In genomic region chr1:240906477-240906876, GRCh38 we compare ENCODE assay signal across 19 cellular contexts.
DNase-seq lines count a peak whose midpoint lies in the region; ATAC-seq and TF ChIP-seq lines count a peak whose summit lies in the region.
"Had no signal": no experiment of that assay in that cellular context is flagged by ENCODE, and none has a peak within 500 bp of the region (broad histone marks: within the 10 kb centered on the region; RNA-seq: fewer than 3 reads in every experiment).

No MANE protein-coding gene starts in this region.

- no peak overlapping the region for H3K4me3 ChIP-seq in upper lobe of right lung
- H3K4me3 ChIP-seq: BLaER1 treated with 17β-estradiol and CSF1 and Interleukin-3, amounts not matched to agents 10 nM and 100 nM; sigmoid colon; tibial nerve had no signal

- H3K4me1 Mint-ChIP-seq in natural killer cell treated with Interleukin-12 subunit alpha and Interleukin-12 subunit beta and Interleukin-15 and Interleukin-18, amount 100 ng/mL, for 72 hours (ENCODE audit: low read depth in 2 of 2) = no peaks in the 10 kb centered on the region

- ATAC-seq in SK-N-SH treated with all-trans-retinoic acid at 6 μM for 48 hours (no peak), left colon (peak; percentile 84), upper lobe of right lung (no peak)
- no peak for ATAC-seq in natural killer cell treated with Interleukin-12 subunit alpha and Interleukin-12 subunit beta and Interleukin-15 and Interleukin-18, amount 100 ng/mL, for 72 hours

- H3K9me3 ChIP-seq in upper lobe of right lung = no peaks in the 10 kb centered on the region
- H3K9me3 ChIP-seq: BLaER1 treated with 17β-estradiol and CSF1 and Interleukin-3, amounts not matched to agents 10 nM and 100 nM; sigmoid colon had no signal

- H3K4me3 Mint-ChIP-seq in natural killer cell treated with Interleukin-12 subunit alpha and Interleukin-12 subunit beta and Interleukin-15 and Interleukin-18, amount 100 ng/mL, for 72 hours = no peak overlapping the region
- H3K4me3 Mint-ChIP-seq: T-helper 1 cell treated with Interleukin-12 subunit alpha and Interleukin-12 subunit beta and Interleukin-4 antibody, amounts not matched to agents 30 μg/mL and 1 μg/mL, for 36 hours had no signal

- TF ChIP-seq CTCF in upper lobe of right lung (IDR thresholded peaks at IDR 0.05) = no peak

- H3K9me3 Mint-ChIP-seq in natural killer cell treated with Interleukin-12 subunit alpha and Interleukin-12 subunit beta and Interleukin-15 and Interleukin-18, amount 100 ng/mL, for 72 hours = peaks cover 24% of the 10 kb centered on the region

- intact Hi-C loops in left colon (cut with DNase I, micrococcal nuclease) = no loop called here
- intact Hi-C loops in upper lobe of right lung (cut with DNase I) = no loop called here

- no peaks in the 10 kb centered on the region for H3K36me3 ChIP-seq in upper lobe of right lung
- H3K36me3 ChIP-seq: BLaER1 treated with 17β-estradiol and CSF1 and Interleukin-3, amounts not matched to agents 10 nM and 100 nM; sigmoid colon; tibial nerve had no signal

- H3K27me3 ChIP-seq in upper lobe of right lung = no peaks in the 10 kb centered on the region
- H3K27me3 ChIP-seq: BLaER1 treated with 17β-estradiol and CSF1 and Interleukin-3, amounts not matched to agents 10 nM and 100 nM; sigmoid colon; tibial nerve had no signal

- H3K27ac ChIP-seq in upper lobe of right lung = no peak overlapping the region
- H3K27ac ChIP-seq: BLaER1 treated with 17β-estradiol and CSF1 and Interleukin-3, amounts not matched to agents 10 nM and 100 nM; sigmoid colon; tibial nerve had no signal

- no peaks in the 10 kb centered on the region for H3K36me3 Mint-ChIP-seq in natural killer cell treated with Interleukin-12 subunit alpha and Interleukin-12 subunit beta and Interleukin-15 and Interleukin-18, amount 100 ng/mL, for 72 hours

- no peak overlapping the region for H3K27ac Mint-ChIP-seq in natural killer cell treated with Interleukin-12 subunit alpha and Interleukin-12 subunit beta and Interleukin-15 and Interleukin-18, amount 100 ng/mL, for 72 hours
- H3K27ac Mint-ChIP-seq: T-helper 1 cell treated with Interleukin-12 subunit alpha and Interleukin-12 subunit beta and Interleukin-4 antibody, amounts not matched to agents 30 μg/mL and 1 μg/mL, for 36 hours had no signal

- DNase-seq in EH (ENCODE audit: low read depth) (peak; percentile 22), M059J (ENCODE audit: low read depth) (peak; percentile 37), left colon (peak in 1 of 2 donors; percentile 60), medulla oblongata (ENCODE audit: extremely low spot score) (no peak), upper lobe of right lung (no peak), DMS114 treated with DMSO at 0.1 percent for 48 hours (lab: John Stamatoyannopoulos, UW; ENCODE audit: unreplicated experiment) (no peak)
- no peak for DNase-seq in natural killer cell treated with Interleukin-12 subunit alpha and Interleukin-12 subunit beta and Interleukin-15 and Interleukin-18, amount 100 ng/mL, for 72 hours (ENCODE audit: low spot score)
- DNase-seq: activated CD4-positive, CD25-positive, alpha-beta regulatory T cell; activated effector memory CD4-positive, alpha-beta T cell treated with anti-CD3 and anti-CD28 coated beads, Interleukin-2, amount 50 U/mL, for 16 hours; GF-D8; kidney glomerular epithelial cell; NCI-H526; occipital lobe; sigmoid colon; stimulated activated CD4-positive, alpha-beta T cell treated with anti-CD3 and anti-CD28 coated beads, Interleukin-4, amount 100 ng/mL, for 4 hours had no signal

- H3K4me1 ChIP-seq in upper lobe of right lung = no peaks in the 10 kb centered on the region
- H3K4me1 ChIP-seq: sigmoid colon, tibial nerve had no signal

- H3K27me3 Mint-ChIP-seq in natural killer cell treated with Interleukin-12 subunit alpha and Interleukin-12 subunit beta and Interleukin-15 and Interleukin-18, amount 100 ng/mL, for 72 hours = no peaks in the 10 kb centered on the region

TF ChIP-seq in SK-N-SH treated with all-trans-retinoic acid at 6 μM for 48 hours, 23 proteins besides CTCF, POLR2A, EP300 and RAD21:
- TF ChIP-seq ZFP3 (CRISPR knock-in tag; IDR thresholded peaks at IDR 0.05) = peak; percentile 43; the same call in 1 of the 2 replicates
- TF ChIP-seq ARNTL (CRISPR knock-in tag; IDR thresholded peaks at IDR 0.05; ENCODE audit: borderline replicate concordance, low read depth) = no peak

Comparison
In these comparisons a context has a peak if more than half of its experiments do, and no peak if none do; other contexts are left out.
1. DNase-seq: peak in EH (single experiment) and M059J (single experiment); none in medulla oblongata (single experiment), natural killer cell treated with Interleukin-12 subunit alpha and Interleukin-12 subunit beta and Interleukin-15 and Interleukin-18, amount 100 ng/mL, for 72 hours (single experiment), upper lobe of right lung (single experiment) and DMS114 treated with DMSO at 0.1 percent for 48 hours (single experiment).